Comparison of ENCODE assay signal across 9 cellular contexts in the genomic region with DNA sequence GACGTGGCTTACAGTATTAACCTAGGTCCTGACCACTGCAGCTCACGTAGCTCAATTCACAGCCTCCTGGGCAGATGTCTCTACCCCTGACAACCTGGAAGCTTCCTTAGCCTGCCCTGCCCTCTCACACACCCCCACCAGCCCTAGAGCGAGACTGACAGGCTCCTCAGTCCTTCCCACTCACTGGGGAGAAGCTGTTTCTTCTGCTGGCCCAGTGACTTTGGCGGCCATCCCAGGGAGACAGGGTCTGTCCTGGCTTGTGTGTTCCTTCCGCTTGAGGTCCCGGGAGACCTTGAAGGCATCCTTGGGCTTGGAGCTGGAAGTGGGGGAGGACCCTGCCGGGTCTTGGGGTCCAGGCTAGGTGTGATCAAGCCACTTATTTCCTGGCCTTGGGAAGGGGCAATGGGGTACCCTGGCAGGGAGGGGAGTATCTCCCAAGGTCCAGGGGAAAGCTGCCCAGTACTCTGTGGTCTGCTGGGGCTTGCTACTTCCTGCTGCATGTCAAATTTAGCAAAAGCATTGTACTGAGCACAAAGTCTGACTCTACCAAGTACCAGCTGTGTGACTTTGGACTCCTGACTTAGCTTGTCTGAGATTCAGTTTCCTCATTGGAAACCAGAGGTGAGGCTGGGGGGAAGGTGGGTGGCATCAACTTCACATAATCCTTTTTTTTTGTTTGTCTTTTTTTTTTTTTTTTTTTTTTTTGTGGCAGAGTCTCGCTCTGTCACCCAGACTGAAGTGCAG. TPM values are rescaled to one million over a fixed set of nuclear protein-coding genes. Genes with fewer than 3 reads are reported as not detected.
DNase-seq lines count a peak whose midpoint lies in the region; ATAC-seq and TF ChIP-seq lines count a peak whose summit lies in the region.
"Had no signal": no experiment of that assay in that cellular context is flagged by ENCODE, and none has a peak within 500 bp of the region (broad histone marks: within the 10 kb centered on the region; RNA-seq: fewer than 3 reads in every experiment).

No MANE protein-coding gene starts in this region.

- H2AK5ac ChIP-seq in neuronal stem cell (ENCODE audit: low read depth, low read length): no peak overlapping the region

- peaks cover 4% of the 10 kb centered on the region; the same call in 1 of the 2 replicates for H4K20me1 ChIP-seq in SK-N-SH (ENCODE audit: insufficient read depth)

- no peak for DNase-seq in SK-N-SH
- no peak for DNase-seq in activated naive CD8-positive, alpha-beta T cell treated with anti-CD3 and anti-CD28 coated beads, Interleukin-2, amount 50 U/mL, for 24 hours
- peak; percentile 5 for DNase-seq in iPS-NIHi7 (ENCODE audit: extremely low spot score)
- no peak for DNase-seq in stomach
- DNase-seq in neuronal stem cell (ENCODE audit: low spot score): no peak
- DNase-seq: NCI-H69 had no signal

- no peak for TF ChIP-seq POLR2A in stomach (IDR thresholded peaks at IDR 0.05)

- H3K4me1 ChIP-seq in SK-N-SH (ENCODE audit: control insufficient read depth in 1 of 2, insufficient read depth in 2 of 2, low read depth in 1 of 2, low read length in 1 of 2) (peaks cover 7 to 36% of the 10 kb centered on the region in 2 experiments; a peak in 3 of 4 replicates), stomach (peaks cover 25 to 44% (median 37%) of the 10 kb centered on the region in 4 donors), neuronal stem cell (ENCODE audit: control insufficient read depth in 2 of 2, insufficient read depth in 1 of 2, low read depth in 1 of 2, low read length in 2 of 2) (peaks cover 10 to 18% of the 10 kb centered on the region in 2 donors)

- no peak overlapping the region for H2BK12ac ChIP-seq in neuronal stem cell (ENCODE audit: low read length)

- H3K27me3 ChIP-seq in SK-N-SH (ENCODE audit: insufficient read depth): no peaks in the 10 kb centered on the region
- no peaks in the 10 kb centered on the region for H3K27me3 ChIP-seq in stomach
- H3K27me3 ChIP-seq in neuronal stem cell (ENCODE audit: control insufficient read depth in 3 of 3, insufficient read depth in 3 of 3, low read depth in 1 of 3, low read length in 3 of 3): no peaks in the 10 kb centered on the region

- H3K9me3 ChIP-seq in SK-N-SH (no peaks in the 10 kb centered on the region), stomach (no peaks in the 10 kb centered on the region), neuronal stem cell (replicated peaks in 1 of 2; ENCODE audit: control insufficient read depth in 2 of 2, insufficient read depth in 1 of 2, low read depth in 1 of 2, low read length in 2 of 2) (peaks cover 0 to 2% of the 10 kb centered on the region in 2 donors)

- H3K18ac ChIP-seq in neuronal stem cell (ENCODE audit: low read length): no peak overlapping the region

- H2BK120ac ChIP-seq in neuronal stem cell (ENCODE audit: low read depth, low read length): no peak overlapping the region

- no peak for TF ChIP-seq RAD21 in SK-N-SH (IDR thresholded peaks at IDR 0.05; ENCODE audit: low read length)

- peak overlapping the region; percentile 93; the same call in 1 of the 2 replicates for H3K4me2 ChIP-seq in SK-N-SH
- no peak overlapping the region for H3K4me2 ChIP-seq in neuronal stem cell (ENCODE audit: insufficient read depth, low read length, poor library complexity, severe bottlenecking)

- H3K27ac ChIP-seq in SK-N-SH (ENCODE audit: low read depth in 2 of 2, low read length in 1 of 2) (no peak overlapping the region), stomach (peak overlapping the region; percentile 18 to 89 (median 82)), neuronal stem cell (replicated peaks; ENCODE audit: low read length) (no peak overlapping the region)

- H3K9ac ChIP-seq in SK-N-SH: no peak overlapping the region
- no peak overlapping the region for H3K9ac ChIP-seq in neuronal stem cell (ENCODE audit: low read depth, low read length, poor library complexity)

- H3K4ac ChIP-seq in neuronal stem cell (ENCODE audit: low read length): no peak overlapping the region

- H3K23ac ChIP-seq in neuronal stem cell (ENCODE audit: low read depth, low read length, poor library complexity): no peak overlapping the region

- H3K4me3 ChIP-seq in SK-N-SH (ENCODE audit: low read depth in 2 of 2, low read length in 1 of 2) (no peak overlapping the region), stomach (peak overlapping the region; percentile 69 to 99 (median 92)), neuronal stem cell (ENCODE audit: low read length in 2 of 2) (peak overlapping the region in 1 of 2 donors; percentile 98)

- 87% methylated on average over 4 of the region's 8 CpGs for WGBS in SK-N-SH (ENCODE audit: low lambda C conversion rate)
- WGBS in stomach, 5 donors: 55 to 75% (median 61%) methylated on average over 7 to 8 of the region's 8 CpGs
- WGBS in neuronal stem cell (ENCODE audit: extremely low coverage in 2 of 2, insufficient read length in 2 of 2, insufficient replicate concordance in 1 of 2), 2 donors: no CpG with 5 or more reads among the region's 8 CpGs

- CTCF ChIA-PET in SK-N-SH (lab: Yijun Ruan, JAX): interaction anchor here (0.8 to 1.3 kb wide), 2 partner anchors 9 to 10 kb away, joined by 3 to 4 read pairs; partner anchors contain the start of gene SH3GLB2

- H3K36me3 Mint-ChIP-seq in activated naive CD8-positive, alpha-beta T cell treated with anti-CD3 and anti-CD28 coated beads, Interleukin-2, amount 50 U/mL, for 24 hours (ENCODE audit: low read depth): peaks cover 12% of the 10 kb centered on the region

- H3K4me1 Mint-ChIP-seq in activated naive CD8-positive, alpha-beta T cell treated with anti-CD3 and anti-CD28 coated beads, Interleukin-2, amount 50 U/mL, for 24 hours: peaks cover 27% of the 10 kb centered on the region

- intact Hi-C loops in stomach (cut with DNase I; ENCODE audit: low total_unique reads): no loop called here

- no peak overlapping the region for H3K14ac ChIP-seq in neuronal stem cell (ENCODE audit: low read length)

- no peaks in the 10 kb centered on the region for H3F3A ChIP-seq in SK-N-SH (replicated peaks; ENCODE audit: insufficient read depth)

- H4K91ac ChIP-seq in neuronal stem cell (ENCODE audit: low read depth, low read length, poor library complexity): no peak overlapping the region

- H3K79me2 ChIP-seq in SK-N-SH (ENCODE audit: insufficient read depth): peaks cover 37% of the 10 kb centered on the region

- H3K36me3 ChIP-seq in SK-N-SH (replicated peaks in 1 of 2; ENCODE audit: control insufficient read depth in 1 of 2, insufficient read depth in 2 of 2, low read length in 1 of 2) (peaks cover 0 to 11% of the 10 kb centered on the region in 2 experiments), stomach (peaks cover 28 to 34% (median 33%) of the 10 kb centered on the region in 4 donors), neuronal stem cell (replicated peaks in 1 of 2; ENCODE audit: control insufficient read depth in 2 of 2, insufficient read depth in 2 of 2, low read length in 2 of 2) (peaks cover 16 to 18% of the 10 kb centered on the region in 2 donors)

- no peak overlapping the region for H2BK15ac ChIP-seq in neuronal stem cell (ENCODE audit: low read length)

- H3K9me2 ChIP-seq in SK-N-SH: no peaks in the 10 kb centered on the region

- POLR2A ChIA-PET in SK-N-SH (lab: Yijun Ruan, JAX): interaction anchor here (0.5 kb wide), 1 partner anchor 89 kb away, joined by 3 read pairs; no protein-coding TSS in a partner anchor

- no peaks in the 10 kb centered on the region for H3K9me3 Mint-ChIP-seq in activated naive CD8-positive, alpha-beta T cell treated with anti-CD3 and anti-CD28 coated beads, Interleukin-2, amount 50 U/mL, for 24 hours

- no peak overlapping the region for H4K8ac ChIP-seq in neuronal stem cell (ENCODE audit: low read depth, low read length)

- peaks cover 10% of the 10 kb centered on the region for H3K79me1 ChIP-seq in neuronal stem cell (ENCODE audit: low read depth, low read length)

- H3K4me3 Mint-ChIP-seq in activated naive CD8-positive, alpha-beta T cell treated with anti-CD3 and anti-CD28 coated beads, Interleukin-2, amount 50 U/mL, for 24 hours: peak overlapping the region; percentile 91

- TF ChIP-seq CTCF in SK-N-SH (IDR thresholded peaks at IDR 0.05): no peak
- no peak for TF ChIP-seq CTCF in stomach (IDR thresholded peaks at IDR 0.05)

- H2BK5ac ChIP-seq in neuronal stem cell (ENCODE audit: low read length): no peak overlapping the region

- ATAC-seq in SK-N-SH treated with all-trans-retinoic acid at 6 μM for 48 hours (no peak), HG02970 (IDR thresholded peaks at IDR 0.05; ENCODE audit: low FRiP score, unreplicated experiment) (no peak), HG03521 (IDR thresholded peaks at IDR 0.05; ENCODE audit: unreplicated experiment) (no peak)
- ATAC-seq in activated naive CD8-positive, alpha-beta T cell treated with anti-CD3 and anti-CD28 coated beads, Interleukin-2, amount 50 U/mL, for 24 hours: no peak

- H2AFZ ChIP-seq in SK-N-SH (ENCODE audit: low read depth) (no peak overlapping the region), neuronal stem cell (ENCODE audit: low read length) (no peak overlapping the region)

- TF ChIP-seq EP300 in SK-N-SH (IDR thresholded peaks at IDR 0.05; ENCODE audit: borderline replicate concordance in 1 of 2, low read depth in 1 of 2, low read length in 1 of 2): no peak
- TF ChIP-seq EP300 in stomach (IDR thresholded peaks at IDR 0.05): no peak

- no peak overlapping the region for H3K27ac Mint-ChIP-seq in activated naive CD8-positive, alpha-beta T cell treated with anti-CD3 and anti-CD28 coated beads, Interleukin-2, amount 50 U/mL, for 24 hours

- H3K27me3 Mint-ChIP-seq in activated naive CD8-positive, alpha-beta T cell treated with anti-CD3 and anti-CD28 coated beads, Interleukin-2, amount 50 U/mL, for 24 hours: no peaks in the 10 kb centered on the region

RNA-seq across cellular contexts. Expression of gene MIGA2, which starts 1.9 kb away (rescaled TPM):
- 21.2 and 26.4 TPM in 2 replicates for polyA plus RNA-seq in SK-N-SH (2012; rRNA removed)
- polyA plus RNA-seq in SK-N-SH (2012; cell fraction: cytosol; rRNA removed): 6.0 and 9.9 TPM in 2 replicates
- polyA plus RNA-seq in SK-N-SH (2012; cell fraction: nucleus; rRNA removed): 104 and 119 TPM in 2 replicates
- total RNA-seq in stomach: 100 to 1,000 TPM in 1 of 5 donors, 10 to 100 TPM in 4; 34.5 to 175 (median 49.0) TPM
- 10 to 100 TPM in 2 of 3 donors, 1 to 10 TPM in 1; 9.0 to 28.2 (median 10.4) TPM for polyA plus RNA-seq in stomach
- 12.8 TPM for polyA plus RNA-seq in neuronal stem cell (2013, experiment 1 of 2)
- 13.2 TPM for polyA plus RNA-seq in neuronal stem cell (2013, experiment 2 of 2)

RNA-seq across cellular contexts. Expression of gene SH3GLB2, which starts 10.2 kb away (rescaled TPM):
- polyA plus RNA-seq in SK-N-SH (2012; rRNA removed): 94.4 and 111 TPM in 2 replicates
- 24.8 and 39.7 TPM in 2 replicates for polyA plus RNA-seq in SK-N-SH (2012; cell fraction: cytosol; rRNA removed)
- polyA plus RNA-seq in SK-N-SH (2012; cell fraction: nucleus; rRNA removed): 624 and 677 TPM in 2 replicates
- 100 to 1,000 TPM in 4 of 5 donors, 10 to 100 TPM in 1; 50.5 to 408 (median 138) TPM for total RNA-seq in stomach
- polyA plus RNA-seq in stomach: 100 to 1,000 TPM in 2 of 3 donors, 10 to 100 TPM in 1; 58.2 to 113 (median 102) TPM
- polyA plus RNA-seq in neuronal stem cell (2013, experiment 1 of 2): 36.6 TPM
- 33.2 TPM for polyA plus RNA-seq in neuronal stem cell (2013, experiment 2 of 2)

RNA-seq across cellular contexts. Expression of gene DOLPP1, which starts 42.6 kb away (rescaled TPM):
- polyA plus RNA-seq in SK-N-SH (2012; rRNA removed): 19.9 and 20.4 TPM in 2 replicates
- 11.7 and 17.0 TPM in 2 replicates for polyA plus RNA-seq in SK-N-SH (2012; cell fraction: cytosol; rRNA removed)
- polyA plus RNA-seq in SK-N-SH (2012; cell fraction: nucleus; rRNA removed): 20.2 and 29.0 TPM in 2 replicates
- total RNA-seq in stomach: 10 to 100 TPM in 4 of 5 donors, 1 to 10 TPM in 1; 5.5 to 84.0 (median 17.4) TPM
- 10 to 100 TPM in 1 of 3 donors, 1 to 10 TPM in 2; 3.4 to 11.4 (median 8.3) TPM for polyA plus RNA-seq in stomach
- polyA plus RNA-seq in neuronal stem cell (2013, experiment 1 of 2): 34.9 TPM
- 34.1 TPM for polyA plus RNA-seq in neuronal stem cell (2013, experiment 2 of 2)

Comparison
In these comparisons a context has a peak if more than half of its experiments do, and no peak if none do; other contexts are left out.
1. H3K27ac ChIP-seq: peak in stomach (5 of 5); none in SK-N-SH (0 of 2) and neuronal stem cell (single experiment).
2. H3K4me3 ChIP-seq: peak in stomach (4 of 4); none in SK-N-SH (0 of 2).